Comparison of ENCODE assay signal across 10 cellular contexts in genomic region chr16:1218930-1219611, GRCh38. TPM values are rescaled to one million over a fixed set of nuclear protein-coding genes. Genes with fewer than 3 reads are reported as not detected.
"Had no signal": no experiment of that assay in that cellular context is flagged by ENCODE, and none has a peak within 500 bp of the region (broad histone marks: within the 10 kb centered on the region; RNA-seq: fewer than 3 reads in every experiment).

No MANE protein-coding gene starts in this region.

- H3K4me1 Mint-ChIP-seq: GM23338, H9, IgD-negative memory B cell had no signal

- H3K36me3 Mint-ChIP-seq: IgD-negative memory B cell had no signal

- H3K4me3 ChIP-seq: GM23338 had no signal

- H3K27ac Mint-ChIP-seq: GM23338, H9, HFFc6, IgD-negative memory B cell had no signal

- H3K4me3 Mint-ChIP-seq: GM23338, H9, HFFc6, IgD-negative memory B cell had no signal

- H2AFZ ChIP-seq: GM23338 had no signal

- H3K4me2 ChIP-seq: GM23338 had no signal

- H3K27ac ChIP-seq: HL-60 had no signal

- DNase-seq: H9, HCEC 1CT, HFFc6, KG1 had no signal

- ATAC-seq: GM23338, HepG2 had no signal

- H3K9me3 Mint-ChIP-seq: GM23338, HFFc6, IgD-negative memory B cell had no signal

RNA-seq across cellular contexts. Expression of gene TPSG1, which starts 6.0 kb away (rescaled TPM):
- total RNA-seq: GM23338, H1, H9, HepG2, HT1080 had no signal

RNA-seq across cellular contexts. Expression of gene TPSB2, which starts 10.9 kb away (rescaled TPM):
- total RNA-seq: GM23338, H1, H9, HepG2, HFFc6, HT1080 had no signal

RNA-seq across cellular contexts. Expression of gene TPSAB1, which starts 21.4 kb away (rescaled TPM):
- total RNA-seq: GM23338, H1, H9, HepG2, HFFc6, HT1080 had no signal

RNA-seq across cellular contexts. Expression of gene TPSD1, which starts 36.8 kb away (rescaled TPM):
- total RNA-seq: H1, H9, HepG2, HFFc6, HT1080 had no signal
